ENCODE assay signal across 13 cellular contexts in the genomic region with DNA sequence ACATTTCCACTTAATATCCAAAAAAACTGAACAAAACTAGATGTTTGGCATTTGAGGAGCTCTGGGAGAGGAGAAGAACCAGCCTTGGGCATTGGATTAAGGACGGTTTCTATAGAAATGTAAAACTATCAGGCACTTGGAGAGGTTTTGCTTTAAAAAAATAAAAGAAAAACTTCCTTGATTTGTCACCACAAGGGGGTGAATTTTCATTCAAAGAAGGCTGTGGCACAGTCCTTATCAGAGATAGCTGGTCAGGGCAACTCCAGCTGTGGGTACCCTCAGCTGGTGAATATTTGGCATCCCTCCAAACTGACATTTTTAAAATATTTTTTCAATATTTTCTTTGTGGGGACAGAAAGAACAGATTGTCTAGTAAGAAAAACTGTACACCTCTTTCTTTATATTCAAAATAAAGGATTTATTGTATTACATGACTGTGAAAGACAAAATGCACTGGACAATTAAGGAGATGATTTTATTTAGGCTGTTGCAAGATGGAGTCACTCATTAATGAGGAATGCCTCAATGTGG. TPM values are rescaled to one million over a fixed set of nuclear protein-coding genes. Genes with fewer than 3 reads are reported as not detected.
DNase-seq lines count a peak whose midpoint lies in the region; ATAC-seq and TF ChIP-seq lines count a peak whose summit lies in the region.
"Had no signal": no experiment of that assay in that cellular context is flagged by ENCODE, and none has a peak within 500 bp of the region (broad histone marks: within the 10 kb centered on the region; RNA-seq: fewer than 3 reads in every experiment).

No MANE protein-coding gene starts in this region.

- DNase-seq in H7 (peak; percentile 29), PC-3 (peak; percentile 46), endothelial cell (ENCODE audit: low spot score) (no peak), cerebellar nuclear complex (lab: John Stamatoyannopoulos, UW) (no peak), NCI-H1694 (lab: John Stamatoyannopoulos, UW) (no peak), NCI-H2196 (lab: John Stamatoyannopoulos, UW; ENCODE audit: unreplicated experiment) (no peak)
- DNase-seq: DMS79, NCI-H2227 treated with DMSO at 0.1 percent for 48 hours, SIG-M5 had no signal

- CTCF ChIA-PET in PC-3 (lab: Charles Lee) = interaction anchor here (0.6 kb wide), 2 partner anchors 8 to 80 kb away, joined by 3 read pairs; no protein-coding TSS in a partner anchor

- TF ChIP-seq CTCF in PC-3 (conservative IDR thresholded peaks at IDR 0.05; ENCODE audit: low read depth, low read length) (peak; percentile 54), endothelial cell (IDR thresholded peaks at IDR 0.05; ENCODE audit: unreplicated experiment) (peak; percentile 9), parathyroid adenoma (IDR thresholded peaks at IDR 0.05) (peak; percentile 28)

- no peaks in the 10 kb centered on the region for H3K4me1 Mint-ChIP-seq in endothelial cell (ENCODE audit: unreplicated experiment)
- H3K4me1 Mint-ChIP-seq: activated T-helper 17 cell treated with anti-CD3 and anti-CD28 coated beads, Interleukin-2, amount 50 U/mL, for 72 hours had no signal

- H3K36me3 ChIP-seq in H7 (replicated peaks; ENCODE audit: control insufficient read depth, insufficient read depth, low read length) = no peaks in the 10 kb centered on the region
- no peaks in the 10 kb centered on the region for H3K36me3 ChIP-seq in PC-3 (ENCODE audit: low read depth, low read length)
- H3K36me3 ChIP-seq in parathyroid adenoma (ENCODE audit: control insufficient read depth, insufficient read depth, low read length) = no peaks in the 10 kb centered on the region
- H3K36me3 ChIP-seq: breast epithelium, suprapubic skin had no signal

- no peaks in the 10 kb centered on the region for H4K20me1 ChIP-seq in PC-3 (ENCODE audit: low read length)

- H3K9me2 ChIP-seq in PC-3 (replicated peaks; ENCODE audit: low read length) = no peaks in the 10 kb centered on the region

- intact Hi-C loops in PC-3 (cut with micrococcal nuclease) = no loop called here

- no peaks in the 10 kb centered on the region for H3K27me3 Mint-ChIP-seq in endothelial cell (ENCODE audit: unreplicated experiment)
- H3K27me3 Mint-ChIP-seq: activated T-helper 17 cell treated with anti-CD3 and anti-CD28 coated beads, Interleukin-2, amount 50 U/mL, for 72 hours had no signal

- peaks cover 3% of the 10 kb centered on the region for H3F3A ChIP-seq in PC-3 (ENCODE audit: low read length, unreplicated experiment)

- H2AFZ ChIP-seq in PC-3 (ENCODE audit: low read length) = no peak overlapping the region
- peak overlapping the region; percentile 14 for H2AFZ ChIP-seq in parathyroid adenoma

- no peaks in the 10 kb centered on the region for H3K36me3 Mint-ChIP-seq in endothelial cell (ENCODE audit: low read depth, unreplicated experiment)

- no peak overlapping the region for H3K4me3 ChIP-seq in H7 (ENCODE audit: insufficient read depth, low read depth, low read length)
- H3K4me3 ChIP-seq in PC-3 (ENCODE audit: low read length) = no peak overlapping the region
- no peak overlapping the region for H3K4me3 ChIP-seq in parathyroid adenoma (ENCODE audit: low read depth, low read length)
- H3K4me3 ChIP-seq: breast epithelium, suprapubic skin had no signal

- H3K9ac ChIP-seq in PC-3 (ENCODE audit: low read length) = no peak overlapping the region
- H3K9ac ChIP-seq in parathyroid adenoma = no peak overlapping the region

- H3K4me2 ChIP-seq in PC-3 (ENCODE audit: low read length) (no peak overlapping the region), parathyroid adenoma (ENCODE audit: low read length) (no peak overlapping the region)

- H3K4me1 ChIP-seq in PC-3 (ENCODE audit: insufficient read depth, low read length) (peaks cover 17% of the 10 kb centered on the region), parathyroid adenoma (peaks cover 11% of the 10 kb centered on the region)
- H3K4me1 ChIP-seq: breast epithelium had no signal

- H3K9me3 ChIP-seq in PC-3 (ENCODE audit: low read length) (no peaks in the 10 kb centered on the region), parathyroid adenoma (ENCODE audit: control insufficient read depth, low read length) (no peaks in the 10 kb centered on the region)
- H3K9me3 ChIP-seq: breast epithelium, suprapubic skin had no signal

- H3K79me2 ChIP-seq in PC-3 (ENCODE audit: low read length) = no peaks in the 10 kb centered on the region
- H3K79me2 ChIP-seq in parathyroid adenoma = no peaks in the 10 kb centered on the region

- POLR2A ChIA-PET in PC-3 (lab: Charles Lee; ENCODE audit: unreplicated experiment) = no interaction called here

- H3K27me3 ChIP-seq in H7 (ENCODE audit: control insufficient read depth, insufficient read depth, low read length) (no peaks in the 10 kb centered on the region), PC-3 (ENCODE audit: low read length) (no peaks in the 10 kb centered on the region), parathyroid adenoma (ENCODE audit: control insufficient read depth, insufficient read depth, low read length) (no peaks in the 10 kb centered on the region)
- H3K27me3 ChIP-seq: breast epithelium, suprapubic skin had no signal

- ATAC-seq in PC-3 = no peak
- ATAC-seq: activated T-helper 17 cell treated with anti-CD3 and anti-CD28 coated beads, Interleukin-2, amount 50 U/mL, for 72 hours had no signal

- H3K4me3 Mint-ChIP-seq in endothelial cell (ENCODE audit: unreplicated experiment) = no peak overlapping the region
- H3K4me3 Mint-ChIP-seq: activated T-helper 17 cell treated with anti-CD3 and anti-CD28 coated beads, Interleukin-2, amount 50 U/mL, for 72 hours had no signal

- H3K9me3 Mint-ChIP-seq in endothelial cell (ENCODE audit: unreplicated experiment) = no peaks in the 10 kb centered on the region
- H3K9me3 Mint-ChIP-seq: activated T-helper 17 cell treated with anti-CD3 and anti-CD28 coated beads, Interleukin-2, amount 50 U/mL, for 72 hours had no signal

- H3K27ac ChIP-seq in PC-3 (ENCODE audit: low read length) (no peak overlapping the region), parathyroid adenoma (no peak overlapping the region)
- H3K27ac ChIP-seq: breast epithelium, suprapubic skin had no signal

- BruUV-seq in PC-3 (replicated peaks; lab: Mats Ljungman, UMichigan) = no TSS peak

- no peak overlapping the region for H3K27ac Mint-ChIP-seq in endothelial cell (ENCODE audit: unreplicated experiment)
- H3K27ac Mint-ChIP-seq: activated T-helper 17 cell treated with anti-CD3 and anti-CD28 coated beads, Interleukin-2, amount 50 U/mL, for 72 hours had no signal

RNA-seq across cellular contexts. Expression of a gene that starts 46.1 kb away (rescaled TPM):
- 29.8 and 53.2 TPM in 2 replicates for total RNA-seq in H7 (2014; rRNA removed; shearing (Covaris generic))
- 39.7 and 41.7 TPM in 2 replicates for total RNA-seq in PC-3 (2014; rRNA removed)
- total RNA-seq in endothelial cell (ENCODE audit: unreplicated experiment) = 27.5 TPM

RNA-seq across cellular contexts. Expression of a gene that starts 55.4 kb away (rescaled TPM):
- total RNA-seq in H7 (2014; rRNA removed; shearing (Covaris generic)) = 68.6 and 72.6 TPM in 2 replicates
- total RNA-seq in PC-3 (2014; rRNA removed) (44.9 and 48.5 TPM in 2 replicates), endothelial cell (ENCODE audit: unreplicated experiment) (47.1 TPM)

Comparison
In these comparisons a context has a peak if more than half of its experiments do, and no peak if none do; other contexts are left out.
1. DNase-seq: peak in H7 (single experiment) and PC-3 (single experiment); none in endothelial cell (single experiment), cerebellar nuclear complex (0 of 2), NCI-H1694 (single experiment) and NCI-H2196 (single experiment).
2. Peak in every context shown above with its lines, with median percentiles within 50 percentile points of each other: CTCF ChIP-seq.